ENCODE assay signal across 1 cellular context in the genomic region with DNA sequence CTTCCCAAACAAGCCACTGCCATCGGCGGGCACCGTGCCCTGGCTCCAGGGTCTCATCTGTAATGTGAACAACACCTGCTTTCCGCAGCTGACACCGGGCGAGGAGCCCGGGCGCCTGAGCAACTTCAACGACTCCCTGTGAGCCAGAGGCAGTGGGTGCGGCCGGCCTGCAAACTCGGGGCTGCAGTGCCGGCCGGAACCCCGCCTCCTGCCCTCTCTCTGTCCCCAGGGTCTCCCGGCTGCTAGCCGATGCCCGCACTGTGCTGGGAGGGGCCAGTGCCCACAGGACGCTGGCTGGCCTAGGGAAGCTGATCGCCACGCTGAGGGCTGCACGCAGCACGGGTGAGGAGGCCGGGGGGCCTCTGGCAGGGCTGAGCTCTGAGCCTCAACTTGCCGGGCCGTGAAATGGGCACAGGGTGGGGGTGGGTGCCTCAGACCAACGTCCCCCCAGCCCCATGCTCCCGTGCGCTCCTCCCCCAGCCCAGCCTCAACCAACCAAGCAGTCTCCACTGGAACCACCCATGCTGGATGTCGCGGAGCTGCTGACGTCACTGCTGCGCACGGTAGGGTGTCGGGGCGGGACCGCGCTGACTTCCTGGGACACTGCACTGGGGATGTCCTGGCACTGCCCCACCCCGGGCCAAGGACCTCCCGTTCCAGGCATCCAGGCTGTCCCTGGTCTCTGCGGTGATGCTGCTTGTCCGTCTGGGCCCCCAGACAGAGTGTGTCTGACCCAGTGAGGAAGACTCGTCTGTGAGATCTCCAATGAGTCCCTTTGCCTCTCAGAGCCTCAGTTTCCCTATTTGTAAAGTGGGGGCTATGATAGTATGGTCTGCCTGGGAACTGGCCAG.
A peak's percentile ranks its signal among the peaks of the same experiment; 100 is the strongest.
TF ChIP-seq lines count a peak whose summit lies in the region.

No MANE protein-coding gene starts in this region.

TF ChIP-seq in K562, 482 proteins besides CTCF, POLR2A, EP300 and RAD21 (continued from another document and continues in another):
- TF ChIP-seq, protein P1, sequence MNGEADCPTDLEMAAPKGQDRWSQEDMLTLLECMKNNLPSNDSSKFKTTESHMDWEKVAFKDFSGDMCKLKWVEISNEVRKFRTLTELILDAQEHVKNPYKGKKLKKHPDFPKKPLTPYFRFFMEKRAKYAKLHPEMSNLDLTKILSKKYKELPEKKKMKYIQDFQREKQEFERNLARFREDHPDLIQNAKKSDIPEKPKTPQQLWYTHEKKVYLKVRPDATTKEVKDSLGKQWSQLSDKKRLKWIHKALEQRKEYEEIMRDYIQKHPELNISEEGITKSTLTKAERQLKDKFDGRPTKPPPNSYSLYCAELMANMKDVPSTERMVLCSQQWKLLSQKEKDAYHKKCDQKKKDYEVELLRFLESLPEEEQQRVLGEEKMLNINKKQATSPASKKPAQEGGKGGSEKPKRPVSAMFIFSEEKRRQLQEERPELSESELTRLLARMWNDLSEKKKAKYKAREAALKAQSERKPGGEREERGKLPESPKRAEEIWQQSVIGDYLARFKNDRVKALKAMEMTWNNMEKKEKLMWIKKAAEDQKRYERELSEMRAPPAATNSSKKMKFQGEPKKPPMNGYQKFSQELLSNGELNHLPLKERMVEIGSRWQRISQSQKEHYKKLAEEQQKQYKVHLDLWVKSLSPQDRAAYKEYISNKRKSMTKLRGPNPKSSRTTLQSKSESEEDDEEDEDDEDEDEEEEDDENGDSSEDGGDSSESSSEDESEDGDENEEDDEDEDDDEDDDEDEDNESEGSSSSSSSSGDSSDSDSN (IDR thresholded peaks at IDR 0.05; ENCODE audit: borderline replicate concordance in 1 of 2, low read depth in 2 of 2, low read length in 2 of 2) = 0 out of 4 replicates have a peak, but pooled peaks of 1 of the 2 experiments have one; percentile 30
- TF ChIP-seq ZNF121 (CRISPR knock-in tag; conservative IDR thresholded peaks at IDR 0.05) = 0 out of 2 replicates have a peak, but pooled peaks have one; percentile 7
- TF ChIP-seq NCOA4 (IDR thresholded peaks at IDR 0.05; ENCODE audit: partially characterized antibody) = peak; percentile 59
- TF ChIP-seq, protein P2, sequence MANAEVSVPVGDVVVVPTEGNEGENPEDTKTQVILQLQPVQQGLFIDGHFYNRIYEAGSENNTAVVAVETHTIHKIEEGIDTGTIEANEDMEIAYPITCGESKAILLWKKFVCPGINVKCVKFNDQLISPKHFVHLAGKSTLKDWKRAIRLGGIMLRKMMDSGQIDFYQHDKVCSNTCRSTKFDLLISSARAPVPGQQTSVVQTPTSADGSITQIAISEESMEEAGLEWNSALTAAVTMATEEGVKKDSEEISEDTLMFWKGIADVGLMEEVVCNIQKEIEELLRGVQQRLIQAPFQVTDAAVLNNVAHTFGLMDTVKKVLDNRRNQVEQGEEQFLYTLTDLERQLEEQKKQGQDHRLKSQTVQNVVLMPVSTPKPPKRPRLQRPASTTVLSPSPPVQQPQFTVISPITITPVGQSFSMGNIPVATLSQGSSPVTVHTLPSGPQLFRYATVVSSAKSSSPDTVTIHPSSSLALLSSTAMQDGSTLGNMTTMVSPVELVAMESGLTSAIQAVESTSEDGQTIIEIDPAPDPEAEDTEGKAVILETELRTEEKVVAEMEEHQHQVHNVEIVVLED (CRISPR knock-in tag; IDR thresholded peaks at IDR 0.05) = no peak
- TF ChIP-seq SP1 (CRISPR knock-in tag; IDR thresholded peaks at IDR 0.05) = peak; percentile 83
- peak; percentile 43 for TF ChIP-seq ZFX (CRISPR knock-in tag; IDR thresholded peaks at IDR 0.05)
- no peak for TF ChIP-seq ZFP30 (CRISPR knock-in tag; IDR thresholded peaks at IDR 0.05; ENCODE audit: borderline replicate concordance)
- no peak for TF ChIP-seq ZNF584 (CRISPR knock-in tag; IDR thresholded peaks at IDR 0.05; ENCODE audit: low read depth)
- TF ChIP-seq ETV6 (IDR thresholded peaks at IDR 0.05; ENCODE audit: borderline replicate concordance in 1 of 2, low read depth in 2 of 2, low read length in 1 of 2) = no peak
- no peak for TF ChIP-seq ETV6 (CRISPR knock-in tag; IDR thresholded peaks at IDR 0.05; ENCODE audit: borderline replicate concordance)
- TF ChIP-seq ZNF696 (CRISPR knock-in tag; conservative IDR thresholded peaks at IDR 0.05) = no peak
- no peak for TF ChIP-seq MCM2 (IDR thresholded peaks at IDR 0.05; ENCODE audit: low read depth)
- TF ChIP-seq PTRF (tag; IDR thresholded peaks at IDR 0.05) = no peak
- peak; percentile 90 for TF ChIP-seq C11orf30 (IDR thresholded peaks at IDR 0.05; ENCODE audit: low read depth)
- peak; percentile 17 to 92; a peak in 3 of 4 replicates for TF ChIP-seq HDAC1 (IDR thresholded peaks at IDR 0.05)
- TF ChIP-seq, protein P3, sequence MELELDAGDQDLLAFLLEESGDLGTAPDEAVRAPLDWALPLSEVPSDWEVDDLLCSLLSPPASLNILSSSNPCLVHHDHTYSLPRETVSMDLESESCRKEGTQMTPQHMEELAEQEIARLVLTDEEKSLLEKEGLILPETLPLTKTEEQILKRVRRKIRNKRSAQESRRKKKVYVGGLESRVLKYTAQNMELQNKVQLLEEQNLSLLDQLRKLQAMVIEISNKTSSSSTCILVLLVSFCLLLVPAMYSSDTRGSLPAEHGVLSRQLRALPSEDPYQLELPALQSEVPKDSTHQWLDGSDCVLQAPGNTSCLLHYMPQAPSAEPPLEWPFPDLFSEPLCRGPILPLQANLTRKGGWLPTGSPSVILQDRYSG (tag; conservative IDR thresholded peaks at IDR 0.05; ENCODE audit: low read depth) = no peak
- no peak for TF ChIP-seq SREBF2 (CRISPR knock-in tag; IDR thresholded peaks at IDR 0.05)
- TF ChIP-seq RBM39 (optimal IDR thresholded peaks at IDR 0.05; ENCODE audit: low read depth, low read length) = no peak
- no peak for TF ChIP-seq DPF2 (IDR thresholded peaks at IDR 0.05)
- TF ChIP-seq ZNF79 (CRISPR knock-in tag; IDR thresholded peaks at IDR 0.05; ENCODE audit: low read depth) = no peak
- TF ChIP-seq SOX6 (IDR thresholded peaks at IDR 0.05) = 0 out of 2 replicates have a peak, but pooled peaks have one; percentile 10
- no peak for TF ChIP-seq HMG20A (CRISPR knock-in tag; conservative IDR thresholded peaks at IDR 0.05)
- TF ChIP-seq ZNF586 (CRISPR knock-in tag; conservative IDR thresholded peaks at IDR 0.05) = no peak
- no peak for TF ChIP-seq ZNF217 (CRISPR knock-in tag; IDR thresholded peaks at IDR 0.05)
- peak in 1 of 2 experiments; percentile 80; a peak in 2 of 4 replicates for TF ChIP-seq MAZ (CRISPR knock-in tag; conservative IDR thresholded peaks at IDR 0.05 in 1 of 2, IDR thresholded peaks at IDR 0.05 in 1 of 2)
- TF ChIP-seq U2AF1 (optimal IDR thresholded peaks at IDR 0.05; ENCODE audit: low read depth, low read length) = peak; percentile 47
- TF ChIP-seq, protein P4, sequence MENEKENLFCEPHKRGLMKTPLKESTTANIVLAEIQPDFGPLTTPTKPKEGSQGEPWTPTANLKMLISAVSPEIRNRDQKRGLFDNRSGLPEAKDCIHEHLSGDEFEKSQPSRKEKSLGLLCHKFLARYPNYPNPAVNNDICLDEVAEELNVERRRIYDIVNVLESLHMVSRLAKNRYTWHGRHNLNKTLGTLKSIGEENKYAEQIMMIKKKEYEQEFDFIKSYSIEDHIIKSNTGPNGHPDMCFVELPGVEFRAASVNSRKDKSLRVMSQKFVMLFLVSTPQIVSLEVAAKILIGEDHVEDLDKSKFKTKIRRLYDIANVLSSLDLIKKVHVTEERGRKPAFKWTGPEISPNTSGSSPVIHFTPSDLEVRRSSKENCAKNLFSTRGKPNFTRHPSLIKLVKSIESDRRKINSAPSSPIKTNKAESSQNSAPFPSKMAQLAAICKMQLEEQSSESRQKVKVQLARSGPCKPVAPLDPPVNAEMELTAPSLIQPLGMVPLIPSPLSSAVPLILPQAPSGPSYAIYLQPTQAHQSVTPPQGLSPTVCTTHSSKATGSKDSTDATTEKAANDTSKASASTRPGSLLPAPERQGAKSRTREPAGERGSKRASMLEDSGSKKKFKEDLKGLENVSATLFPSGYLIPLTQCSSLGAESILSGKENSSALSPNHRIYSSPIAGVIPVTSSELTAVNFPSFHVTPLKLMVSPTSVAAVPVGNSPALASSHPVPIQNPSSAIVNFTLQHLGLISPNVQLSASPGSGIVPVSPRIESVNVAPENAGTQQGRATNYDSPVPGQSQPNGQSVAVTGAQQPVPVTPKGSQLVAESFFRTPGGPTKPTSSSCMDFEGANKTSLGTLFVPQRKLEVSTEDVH (IDR thresholded peaks at IDR 0.05; ENCODE audit: low read depth, partially characterized antibody) = peak; percentile 57
- TF ChIP-seq CC2D1A (IDR thresholded peaks at IDR 0.05) = no peak
- TF ChIP-seq SMARCA5 (IDR thresholded peaks at IDR 0.05) = peak; percentile 83; the same call in 1 of the 2 replicates
- no peak for TF ChIP-seq ILF3 (IDR thresholded peaks at IDR 0.05; ENCODE audit: borderline replicate concordance)
- TF ChIP-seq NFRKB (IDR thresholded peaks at IDR 0.05; ENCODE audit: low read depth) = no peak
- TF ChIP-seq ZNF644 (tag; IDR thresholded peaks at IDR 0.05; ENCODE audit: low read depth) = no peak
- peak; percentile 47 for TF ChIP-seq DACH1 (IDR thresholded peaks at IDR 0.05; ENCODE audit: partially characterized antibody)
- no peak for TF ChIP-seq PYGO2 (tag; IDR thresholded peaks at IDR 0.05)
- no peak for TF ChIP-seq ZBTB17 (CRISPR knock-in tag; IDR thresholded peaks at IDR 0.05)
- TF ChIP-seq ZSCAN29 (IDR thresholded peaks at IDR 0.05) = no peak
- no peak for TF ChIP-seq ZNF3 (CRISPR knock-in tag; IDR thresholded peaks at IDR 0.05)
- peak; percentile 56 to 81; a peak in 3 of 4 replicates for TF ChIP-seq RCOR1 (IDR thresholded peaks at IDR 0.05; ENCODE audit: borderline replicate concordance in 1 of 2, low read depth in 2 of 2, low read length in 2 of 2)
- TF ChIP-seq ZNF551 (CRISPR knock-in tag; IDR thresholded peaks at IDR 0.05) = no peak
- no peak for TF ChIP-seq RFX7 (CRISPR knock-in tag; IDR thresholded peaks at IDR 0.05)
- TF ChIP-seq TAF7 (tag; IDR thresholded peaks at IDR 0.05) = no peak
- TF ChIP-seq, protein P5, sequence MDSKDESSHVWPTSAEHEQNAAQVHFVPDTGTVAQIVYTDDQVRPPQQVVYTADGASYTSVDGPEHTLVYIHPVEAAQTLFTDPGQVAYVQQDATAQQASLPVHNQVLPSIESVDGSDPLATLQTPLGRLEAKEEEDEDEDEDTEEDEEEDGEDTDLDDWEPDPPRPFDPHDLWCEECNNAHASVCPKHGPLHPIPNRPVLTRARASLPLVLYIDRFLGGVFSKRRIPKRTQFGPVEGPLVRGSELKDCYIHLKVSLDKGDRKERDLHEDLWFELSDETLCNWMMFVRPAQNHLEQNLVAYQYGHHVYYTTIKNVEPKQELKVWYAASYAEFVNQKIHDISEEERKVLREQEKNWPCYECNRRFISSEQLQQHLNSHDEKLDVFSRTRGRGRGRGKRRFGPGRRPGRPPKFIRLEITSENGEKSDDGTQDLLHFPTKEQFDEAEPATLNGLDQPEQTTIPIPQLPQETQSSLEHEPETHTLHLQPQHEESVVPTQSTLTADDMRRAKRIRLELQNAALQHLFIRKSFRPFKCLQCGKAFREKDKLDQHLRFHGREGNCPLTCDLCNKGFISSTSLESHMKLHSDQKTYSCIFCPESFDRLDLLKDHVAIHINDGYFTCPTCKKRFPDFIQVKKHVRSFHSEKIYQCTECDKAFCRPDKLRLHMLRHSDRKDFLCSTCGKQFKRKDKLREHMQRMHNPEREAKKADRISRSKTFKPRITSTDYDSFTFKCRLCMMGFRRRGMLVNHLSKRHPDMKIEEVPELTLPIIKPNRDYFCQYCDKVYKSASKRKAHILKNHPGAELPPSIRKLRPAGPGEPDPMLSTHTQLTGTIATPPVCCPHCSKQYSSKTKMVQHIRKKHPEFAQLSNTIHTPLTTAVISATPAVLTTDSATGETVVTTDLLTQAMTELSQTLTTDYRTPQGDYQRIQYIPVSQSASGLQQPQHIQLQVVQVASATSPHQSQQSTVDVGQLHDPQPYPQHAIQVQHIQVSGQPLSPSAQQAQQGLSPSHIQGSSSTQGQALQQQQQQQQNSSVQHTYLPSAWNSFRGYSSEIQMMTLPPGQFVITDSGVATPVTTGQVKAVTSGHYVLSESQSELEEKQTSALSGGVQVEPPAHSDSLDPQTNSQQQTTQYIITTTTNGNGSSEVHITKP (IDR thresholded peaks at IDR 0.05; ENCODE audit: partially characterized antibody) = peak; percentile 33
- peak; percentile 48 for TF ChIP-seq CCNT2 (IDR thresholded peaks at IDR 0.05; ENCODE audit: borderline replicate concordance, extremely low read depth, insufficient read length, low read depth, low read length)
- peak; percentile 95 for TF ChIP-seq ADNP (tag; IDR thresholded peaks at IDR 0.05)
- 0 out of 2 replicates have a peak, but pooled peaks have one; percentile 17 for TF ChIP-seq ZC3H11A (IDR thresholded peaks at IDR 0.05; ENCODE audit: low read depth, low read length)
- no peak for TF ChIP-seq ZNF143 (CRISPR knock-in tag; IDR thresholded peaks at IDR 0.05)
- peak; percentile 13; the same call in 1 of the 2 replicates for TF ChIP-seq TEAD4 (IDR thresholded peaks at IDR 0.05; ENCODE audit: low read length)
- TF ChIP-seq TEAD4 (CRISPR knock-in tag; IDR thresholded peaks at IDR 0.05; ENCODE audit: borderline replicate concordance) = no peak
- TF ChIP-seq ZNF282 (CRISPR knock-in tag; IDR thresholded peaks at IDR 0.05) = 0 out of 2 replicates have a peak, but pooled peaks have one; percentile 74
- peak; percentile 91 for TF ChIP-seq ZNF263 (CRISPR knock-in tag; IDR thresholded peaks at IDR 0.05; ENCODE audit: borderline replicate concordance)
- no peak for TF ChIP-seq GABPB2 (CRISPR knock-in tag; conservative IDR thresholded peaks at IDR 0.05)
- no peak for TF ChIP-seq NR2C1 (IDR thresholded peaks at IDR 0.05)
- TF ChIP-seq NR2C1 (tag; IDR thresholded peaks at IDR 0.05) = 0 out of 2 replicates have a peak, but pooled peaks have one; percentile 13
- TF ChIP-seq, protein P6, sequence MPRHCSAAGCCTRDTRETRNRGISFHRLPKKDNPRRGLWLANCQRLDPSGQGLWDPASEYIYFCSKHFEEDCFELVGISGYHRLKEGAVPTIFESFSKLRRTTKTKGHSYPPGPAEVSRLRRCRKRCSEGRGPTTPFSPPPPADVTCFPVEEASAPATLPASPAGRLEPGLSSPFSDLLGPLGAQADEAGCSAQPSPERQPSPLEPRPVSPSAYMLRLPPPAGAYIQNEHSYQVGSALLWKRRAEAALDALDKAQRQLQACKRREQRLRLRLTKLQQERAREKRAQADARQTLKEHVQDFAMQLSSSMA (CRISPR knock-in tag; IDR thresholded peaks at IDR 0.05) = no peak; the same call in 1 of the 2 replicates
- peak; percentile 43 for TF ChIP-seq CHD2 (IDR thresholded peaks at IDR 0.05; ENCODE audit: low read depth, low read length)
- TF ChIP-seq CTBP1 (IDR thresholded peaks at IDR 0.05; ENCODE audit: borderline replicate concordance) = peak; percentile 48
- TF ChIP-seq JUNB (CRISPR knock-in tag; conservative IDR thresholded peaks at IDR 0.05) = no peak
- TF ChIP-seq, protein P7, sequence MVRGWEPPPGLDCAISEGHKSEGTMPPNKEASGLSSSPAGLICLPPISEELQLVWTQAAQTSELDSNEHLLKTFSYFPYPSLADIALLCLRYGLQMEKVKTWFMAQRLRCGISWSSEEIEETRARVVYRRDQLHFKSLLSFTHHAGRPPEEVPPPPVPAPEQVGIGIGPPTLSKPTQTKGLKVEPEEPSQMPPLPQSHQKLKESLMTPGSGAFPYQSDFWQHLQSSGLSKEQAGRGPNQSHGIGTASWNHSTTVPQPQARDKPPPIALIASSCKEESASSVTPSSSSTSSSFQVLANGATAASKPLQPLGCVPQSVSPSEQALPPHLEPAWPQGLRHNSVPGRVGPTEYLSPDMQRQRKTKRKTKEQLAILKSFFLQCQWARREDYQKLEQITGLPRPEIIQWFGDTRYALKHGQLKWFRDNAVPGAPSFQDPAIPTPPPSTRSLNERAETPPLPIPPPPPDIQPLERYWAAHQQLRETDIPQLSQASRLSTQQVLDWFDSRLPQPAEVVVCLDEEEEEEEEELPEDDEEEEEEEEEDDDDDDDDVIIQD (CRISPR knock-in tag; IDR thresholded peaks at IDR 0.05) = no peak
- TF ChIP-seq SMAD3 (CRISPR knock-in tag; conservative IDR thresholded peaks at IDR 0.05) = no peak
- TF ChIP-seq RBM22 (IDR thresholded peaks at IDR 0.05; ENCODE audit: low read depth, low read length, poor library complexity, severe bottlenecking) = no peak
